Comparison of ENCODE assay signal across 2 cellular contexts in genomic region chr14:94372021-94372605, GRCh38.
TF ChIP-seq lines count a peak whose summit lies in the region.

No MANE protein-coding gene starts in this region.

TF ChIP-seq in SK-N-SH, 30 proteins besides CTCF, POLR2A, EP300 and RAD21 (continued from another document):
- no peak for TF ChIP-seq REST (IDR thresholded peaks at IDR 0.05; ENCODE audit: low read depth, low read length)
- TF ChIP-seq TEAD4 (IDR thresholded peaks at IDR 0.05; ENCODE audit: borderline replicate concordance, insufficient read depth): no peak
- no peak for TF ChIP-seq EZH2phosphoT487 (IDR thresholded peaks at IDR 0.05; ENCODE audit: borderline replicate concordance, low read depth)
- TF ChIP-seq FOSL2 (IDR thresholded peaks at IDR 0.05; ENCODE audit: borderline replicate concordance, low read depth): no peak
- TF ChIP-seq, protein P1, sequence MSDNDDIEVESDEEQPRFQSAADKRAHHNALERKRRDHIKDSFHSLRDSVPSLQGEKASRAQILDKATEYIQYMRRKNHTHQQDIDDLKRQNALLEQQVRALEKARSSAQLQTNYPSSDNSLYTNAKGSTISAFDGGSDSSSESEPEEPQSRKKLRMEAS (IDR thresholded peaks at IDR 0.05; ENCODE audit: low read depth): no peak
- no peak for TF ChIP-seq NRF1 (IDR thresholded peaks at IDR 0.05; ENCODE audit: low read depth, low read length)
- no peak for TF ChIP-seq GABPA (IDR thresholded peaks at IDR 0.05; ENCODE audit: low read depth)
- no peak for TF ChIP-seq NFIC (IDR thresholded peaks at IDR 0.05; ENCODE audit: borderline replicate concordance)
- TF ChIP-seq SMC3 (IDR thresholded peaks at IDR 0.05; ENCODE audit: low read depth, low read length): no peak
- no peak for TF ChIP-seq MEF2A (IDR thresholded peaks at IDR 0.05; ENCODE audit: borderline replicate concordance, low read depth)
- TF ChIP-seq RXRA (IDR thresholded peaks at IDR 0.05; ENCODE audit: borderline replicate concordance, low read depth): no peak
- TF ChIP-seq GATA2 (CRISPR knock-in tag; IDR thresholded peaks at IDR 0.05): no peak
- TF ChIP-seq FOXM1 (IDR thresholded peaks at IDR 0.05; ENCODE audit: low read depth): no peak
- TF ChIP-seq, protein P2, sequence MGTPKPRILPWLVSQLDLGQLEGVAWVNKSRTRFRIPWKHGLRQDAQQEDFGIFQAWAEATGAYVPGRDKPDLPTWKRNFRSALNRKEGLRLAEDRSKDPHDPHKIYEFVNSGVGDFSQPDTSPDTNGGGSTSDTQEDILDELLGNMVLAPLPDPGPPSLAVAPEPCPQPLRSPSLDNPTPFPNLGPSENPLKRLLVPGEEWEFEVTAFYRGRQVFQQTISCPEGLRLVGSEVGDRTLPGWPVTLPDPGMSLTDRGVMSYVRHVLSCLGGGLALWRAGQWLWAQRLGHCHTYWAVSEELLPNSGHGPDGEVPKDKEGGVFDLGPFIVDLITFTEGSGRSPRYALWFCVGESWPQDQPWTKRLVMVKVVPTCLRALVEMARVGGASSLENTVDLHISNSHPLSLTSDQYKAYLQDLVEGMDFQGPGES (IDR thresholded peaks at IDR 0.05; ENCODE audit: low read depth, low read length): no peak
- no peak for TF ChIP-seq RFX5 (IDR thresholded peaks at IDR 0.05; ENCODE audit: low read length)

TF ChIP-seq in SK-N-SH treated with all-trans-retinoic acid at 6 μM for 48 hours, 23 proteins besides CTCF, POLR2A, EP300 and RAD21 (continued from another document):
- TF ChIP-seq PATZ1 (CRISPR knock-in tag; IDR thresholded peaks at IDR 0.05; ENCODE audit: borderline replicate concordance) (no peak), ZNF8 (CRISPR knock-in tag; IDR thresholded peaks at IDR 0.05) (no peak), ISL1 (CRISPR knock-in tag; IDR thresholded peaks at IDR 0.05) (no peak), CREB5 (CRISPR knock-in tag; IDR thresholded peaks at IDR 0.05; ENCODE audit: low read depth) (no peak), BACH2 (CRISPR knock-in tag; IDR thresholded peaks at IDR 0.05; ENCODE audit: borderline replicate concordance) (no peak)
- TF ChIP-seq, protein P3, sequence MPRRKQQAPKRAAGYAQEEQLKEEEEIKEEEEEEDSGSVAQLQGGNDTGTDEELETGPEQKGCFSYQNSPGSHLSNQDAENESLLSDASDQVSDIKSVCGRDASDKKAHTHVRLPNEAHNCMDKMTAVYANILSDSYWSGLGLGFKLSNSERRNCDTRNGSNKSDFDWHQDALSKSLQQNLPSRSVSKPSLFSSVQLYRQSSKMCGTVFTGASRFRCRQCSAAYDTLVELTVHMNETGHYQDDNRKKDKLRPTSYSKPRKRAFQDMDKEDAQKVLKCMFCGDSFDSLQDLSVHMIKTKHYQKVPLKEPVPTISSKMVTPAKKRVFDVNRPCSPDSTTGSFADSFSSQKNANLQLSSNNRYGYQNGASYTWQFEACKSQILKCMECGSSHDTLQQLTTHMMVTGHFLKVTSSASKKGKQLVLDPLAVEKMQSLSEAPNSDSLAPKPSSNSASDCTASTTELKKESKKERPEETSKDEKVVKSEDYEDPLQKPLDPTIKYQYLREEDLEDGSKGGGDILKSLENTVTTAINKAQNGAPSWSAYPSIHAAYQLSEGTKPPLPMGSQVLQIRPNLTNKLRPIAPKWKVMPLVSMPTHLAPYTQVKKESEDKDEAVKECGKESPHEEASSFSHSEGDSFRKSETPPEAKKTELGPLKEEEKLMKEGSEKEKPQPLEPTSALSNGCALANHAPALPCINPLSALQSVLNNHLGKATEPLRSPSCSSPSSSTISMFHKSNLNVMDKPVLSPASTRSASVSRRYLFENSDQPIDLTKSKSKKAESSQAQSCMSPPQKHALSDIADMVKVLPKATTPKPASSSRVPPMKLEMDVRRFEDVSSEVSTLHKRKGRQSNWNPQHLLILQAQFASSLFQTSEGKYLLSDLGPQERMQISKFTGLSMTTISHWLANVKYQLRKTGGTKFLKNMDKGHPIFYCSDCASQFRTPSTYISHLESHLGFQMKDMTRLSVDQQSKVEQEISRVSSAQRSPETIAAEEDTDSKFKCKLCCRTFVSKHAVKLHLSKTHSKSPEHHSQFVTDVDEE (CRISPR knock-in tag; IDR thresholded peaks at IDR 0.05): no peak
